ENCODE assay signal across 15 cellular contexts in genomic region chr22:23289130-23289503, GRCh38.
DNase-seq lines count a peak whose midpoint lies in the region; ATAC-seq and TF ChIP-seq lines count a peak whose summit lies in the region.
"Had no signal": no experiment of that assay in that cellular context is flagged by ENCODE, and none has a peak within 500 bp of the region (broad histone marks: within the 10 kb centered on the region; RNA-seq: fewer than 3 reads in every experiment).

No MANE protein-coding gene starts in this region.

- no peak overlapping the region for H2BK5ac ChIP-seq in neuronal stem cell (ENCODE audit: low read length)

- CTCF ChIA-PET in RWPE1 (lab: Yijun Ruan, JAX): no interaction called here

- H3K4me3 ChIP-seq in dorsolateral prefrontal cortex (no peak overlapping the region), neuronal stem cell (ENCODE audit: low read length in 2 of 2) (no peak overlapping the region), tibial nerve (no peak overlapping the region)

- H3K4me1 ChIP-seq in neuronal stem cell (ENCODE audit: control insufficient read depth in 2 of 2, insufficient read depth in 1 of 2, low read depth in 1 of 2, low read length in 2 of 2): peaks cover 0 to 3% of the 10 kb centered on the region in 2 donors
- peaks cover 0 to 67% (median 27%) of the 10 kb centered on the region in 4 donors for H3K4me1 ChIP-seq in tibial nerve

- H3K9ac ChIP-seq in neuronal stem cell (ENCODE audit: low read depth, low read length, poor library complexity): no peak overlapping the region

- no CpG with 5 or more reads among the region's 5 CpGs for WGBS in neuronal stem cell (ENCODE audit: extremely low coverage in 2 of 2, insufficient read length in 2 of 2, insufficient replicate concordance in 1 of 2), 2 donors
- 79 to 88% methylated on average over 2 to 3 of the region's 5 CpGs for WGBS in tibial nerve, 2 donors

- no peak for DNase-seq in RWPE1 (ENCODE audit: low spot score)
- no peak for DNase-seq in dorsolateral prefrontal cortex
- no peak for DNase-seq in neuronal stem cell (ENCODE audit: low spot score)
- no peak for DNase-seq in tibial nerve (ENCODE audit: low spot score in 2 of 2)
- no peak for DNase-seq in H4 (ENCODE audit: low spot score)
- no peak for DNase-seq in GM10266 (ENCODE audit: extremely low spot score)
- DNase-seq: GF-D8, NCI-H1417 treated with DMSO at 0.1 percent for 48 hours, NCI-H1930, NCI-H2171, NCI-H446, SHP77 treated with DMSO at 0.1 percent for 48 hours had no signal

- H3K27me3 ChIP-seq in dorsolateral prefrontal cortex: no peaks in the 10 kb centered on the region
- H3K27me3 ChIP-seq in neuronal stem cell (ENCODE audit: control insufficient read depth in 3 of 3, insufficient read depth in 3 of 3, low read depth in 1 of 3, low read length in 3 of 3): no peaks in the 10 kb centered on the region
- H3K27me3 ChIP-seq in tibial nerve: no peaks in the 10 kb centered on the region

- no peak overlapping the region for H3K4ac ChIP-seq in neuronal stem cell (ENCODE audit: low read length)

- no peak overlapping the region for H2AK5ac ChIP-seq in neuronal stem cell (ENCODE audit: low read depth, low read length)

- no peak overlapping the region for H2BK15ac ChIP-seq in neuronal stem cell (ENCODE audit: low read length)

- no peak overlapping the region for H4K91ac ChIP-seq in neuronal stem cell (ENCODE audit: low read depth, low read length, poor library complexity)

- no peak overlapping the region for H3K18ac ChIP-seq in neuronal stem cell (ENCODE audit: low read length)

- peaks cover 4% of the 10 kb centered on the region for H3K79me1 ChIP-seq in neuronal stem cell (ENCODE audit: low read depth, low read length)

- no peak overlapping the region for H4K8ac ChIP-seq in neuronal stem cell (ENCODE audit: low read depth, low read length)

- POLR2A ChIA-PET in RWPE1 (lab: Yijun Ruan, JAX; ENCODE audit: low non-redundant PET): no interaction called here

- H2AFZ ChIP-seq in neuronal stem cell (ENCODE audit: low read length): no peak overlapping the region

- H2BK120ac ChIP-seq in neuronal stem cell (ENCODE audit: low read depth, low read length): no peak overlapping the region

- no peak for TF ChIP-seq POLR2A in tibial nerve (IDR thresholded peaks at IDR 0.05)

- no peak for TF ChIP-seq CTCF in RWPE1 (conservative IDR thresholded peaks at IDR 0.05; ENCODE audit: low read depth)
- no peak for TF ChIP-seq CTCF in dorsolateral prefrontal cortex (IDR thresholded peaks at IDR 0.05 in 54 of 56, conservative IDR thresholded peaks at IDR 0.05 in 2 of 56; ENCODE audit: low read depth in 1 of 56, partially characterized antibody in 56 of 56)
- TF ChIP-seq CTCF in tibial nerve (IDR thresholded peaks at IDR 0.05): no peak
- no peak for TF ChIP-seq CTCF in GM10266 (IDR thresholded peaks at IDR 0.05; ENCODE audit: control insufficient read depth, insufficient read depth, low read depth, missing control alignments)

- no peak overlapping the region for H3K14ac ChIP-seq in neuronal stem cell (ENCODE audit: low read length)

- no peak for TF ChIP-seq EP300 in tibial nerve (IDR thresholded peaks at IDR 0.05)

- ATAC-seq in HG03108 (IDR thresholded peaks at IDR 0.05; ENCODE audit: unreplicated experiment): no peak

- H3K27ac ChIP-seq in RWPE1 (peak overlapping the region; percentile 97), dorsolateral prefrontal cortex (peak overlapping the region in 40 of 59 donors; percentile 3 to 91 (median 51)), neuronal stem cell (replicated peaks; ENCODE audit: low read length) (no peak overlapping the region), tibial nerve (peak overlapping the region; percentile 29 to 91 (median 60))
- H3K27ac ChIP-seq: C4-2B, HL-60 had no signal

- no peaks in the 10 kb centered on the region for H3K9me3 ChIP-seq in neuronal stem cell (replicated peaks in 1 of 2; ENCODE audit: control insufficient read depth in 2 of 2, insufficient read depth in 1 of 2, low read depth in 1 of 2, low read length in 2 of 2)
- no peaks in the 10 kb centered on the region for H3K9me3 ChIP-seq in tibial nerve

- H3K4me2 ChIP-seq in neuronal stem cell (ENCODE audit: insufficient read depth, low read length, poor library complexity, severe bottlenecking): no peak overlapping the region

- H2BK12ac ChIP-seq in neuronal stem cell (ENCODE audit: low read length): no peak overlapping the region

- H3K23ac ChIP-seq in neuronal stem cell (ENCODE audit: low read depth, low read length, poor library complexity): peak overlapping the region; percentile 82

- H3K36me3 ChIP-seq in neuronal stem cell (replicated peaks in 1 of 2; ENCODE audit: control insufficient read depth in 2 of 2, insufficient read depth in 2 of 2, low read length in 2 of 2): peaks cover 43 to 96% of the 10 kb centered on the region in 2 donors
- peaks cover 0 to 99% (median 2%) of the 10 kb centered on the region in 3 donors for H3K36me3 ChIP-seq in tibial nerve

- intact Hi-C loops in dorsolateral prefrontal cortex (cut with DNase I): no loop called here
